8 cellular contexts compared by ENCODE assay signal in the genomic region with DNA sequence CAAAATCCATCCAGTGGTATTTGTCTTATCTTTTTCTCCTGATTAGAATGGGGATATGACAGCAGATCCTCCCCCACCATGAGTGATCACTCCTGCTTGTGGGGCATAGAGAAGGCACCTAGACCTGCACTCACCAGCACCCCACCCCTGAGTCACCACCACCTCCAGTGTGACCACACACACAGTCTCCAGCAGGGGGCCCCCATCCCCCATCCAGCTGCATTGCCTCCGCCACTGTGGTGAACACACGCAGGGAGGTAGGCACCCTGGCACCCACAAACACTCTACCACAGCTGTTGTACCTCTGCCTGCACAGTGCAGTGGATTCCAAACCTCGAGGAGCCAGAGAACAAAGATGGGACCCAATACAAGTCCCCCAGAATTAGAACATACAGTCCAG. TPM values are rescaled to one million over a fixed set of nuclear protein-coding genes. Genes with fewer than 3 reads are reported as not detected.
DNase-seq lines count a peak whose midpoint lies in the region; ATAC-seq and TF ChIP-seq lines count a peak whose summit lies in the region.

No MANE protein-coding gene starts in this region.

- H3K27ac ChIP-seq in A673 (ENCODE audit: low read depth, low read length, poor library complexity, severe bottlenecking) = no peak overlapping the region
- H3K27ac ChIP-seq in WERI-Rb-1 = no peak overlapping the region

- H3K9me3 ChIP-seq in A673 (ENCODE audit: low read depth, low read length, poor library complexity, severe bottlenecking) (no peaks in the 10 kb centered on the region), WERI-Rb-1 (ENCODE audit: severe bottlenecking) (no peaks in the 10 kb centered on the region)

- CTCF ChIA-PET in A673 (lab: Charles Lee) = no interaction called here

- DNase-seq in A673 (ENCODE audit: low spot score) (peak; percentile 27), WERI-Rb-1 (peak; percentile 64), chondrocyte (ENCODE audit: low spot score) (no peak), kidney glomerular epithelial cell (lab: John Stamatoyannopoulos, UW) (no peak), ecto neural progenitor cell (ENCODE audit: low spot score) (no peak)
- DNase-seq in stimulated activated CD4-positive, alpha-beta T cell treated with anti-CD3 and anti-CD28 coated beads, Interleukin-12 subunit alpha, Interleukin-12 subunit beta, amount 100 ng/mL, for 48 hours (ENCODE audit: low read depth in 2 of 3, low spot score in 1 of 3) = peak; percentile 47 to 69 (median 49)

- H3K36me3 ChIP-seq in A673 (ENCODE audit: insufficient read depth, low read length, poor library complexity, severe bottlenecking) (no peaks in the 10 kb centered on the region), WERI-Rb-1 (no peaks in the 10 kb centered on the region)

- POLR2A ChIA-PET in A673 (lab: Charles Lee; ENCODE audit: low non-redundant PET) = no interaction called here

- ATAC-seq in GM19023 (IDR thresholded peaks at IDR 0.05; ENCODE audit: unreplicated experiment) (peak; percentile 95), HG03378 (IDR thresholded peaks at IDR 0.05; ENCODE audit: unreplicated experiment) (peak; percentile 72)

- no peaks in the 10 kb centered on the region for H3K4me1 Mint-ChIP-seq in chondrocyte (ENCODE audit: low read depth)

- H3K27me3 Mint-ChIP-seq in chondrocyte (ENCODE audit: low read depth) = no peaks in the 10 kb centered on the region

- H3K27ac Mint-ChIP-seq in chondrocyte (ENCODE audit: unreplicated experiment) = no peak overlapping the region

- no peaks in the 10 kb centered on the region for H3K4me1 ChIP-seq in A673 (ENCODE audit: insufficient read depth, low read length, poor library complexity, severe bottlenecking)

- H3K4me3 ChIP-seq in A673 (ENCODE audit: low read depth, low read length, poor library complexity, severe bottlenecking) (no peak overlapping the region), WERI-Rb-1 (ENCODE audit: low read depth, low read length) (no peak overlapping the region)

- H3K4me3 Mint-ChIP-seq in chondrocyte (ENCODE audit: unreplicated experiment) = no peak overlapping the region

- H3K27me3 ChIP-seq in A673 (replicated peaks; ENCODE audit: insufficient read depth, low read depth, low read length, poor library complexity) (no peaks in the 10 kb centered on the region), WERI-Rb-1 (ENCODE audit: insufficient read depth, low read depth, severe bottlenecking) (no peaks in the 10 kb centered on the region)

- intact Hi-C loops in A673 (cut with micrococcal nuclease; ENCODE audit: unreplicated experiment) = no loop called here

- no TSS peak for BruUV-seq in A673 (replicated peaks; lab: Mats Ljungman, UMichigan)

- H3K9me3 Mint-ChIP-seq in chondrocyte (ENCODE audit: low read depth) = peaks cover 28% of the 10 kb centered on the region

- H3K36me3 Mint-ChIP-seq in chondrocyte (ENCODE audit: low read depth) = no peaks in the 10 kb centered on the region

- TF ChIP-seq CTCF in A673 (conservative IDR thresholded peaks at IDR 0.05; ENCODE audit: low read depth, low read length) (peak; percentile 49; the same call in 1 of the 2 replicates), WERI-Rb-1 (IDR thresholded peaks at IDR 0.05; ENCODE audit: low read depth, low read length) (peak; percentile 85), chondrocyte (IDR thresholded peaks at IDR 0.05) (peak; percentile 63)

RNA-seq across cellular contexts. Expression of gene MAGEA8, which starts 9.0 kb away (rescaled TPM):
- total RNA-seq in A673 (2021) (not detected in 2 replicates), chondrocyte (not detected in 3 replicates)

RNA-seq across cellular contexts. Expression of gene HSFX4, which starts 57.4 kb away (rescaled TPM):
- total RNA-seq in A673 (2021) = not detected in 2 replicates
- total RNA-seq in chondrocyte = not detected in 3 replicates

Comparison
In these comparisons a context has a peak if more than half of its experiments do, and no peak if none do; other contexts are left out.
1. DNase-seq: peak in A673 (single experiment), WERI-Rb-1 (single experiment) and stimulated activated CD4-positive, alpha-beta T cell treated with anti-CD3 and anti-CD28 coated beads, Interleukin-12 subunit alpha, Interleukin-12 subunit beta, amount 100 ng/mL, for 48 hours (3 of 3); none in chondrocyte (single experiment), kidney glomerular epithelial cell (single experiment) and ecto neural progenitor cell (single experiment).
2. Peak in every context shown above with its lines, with median percentiles within 50 percentile points of each other: CTCF ChIP-seq.